ENCODE assay signal across 21 cellular contexts in the genomic region with DNA sequence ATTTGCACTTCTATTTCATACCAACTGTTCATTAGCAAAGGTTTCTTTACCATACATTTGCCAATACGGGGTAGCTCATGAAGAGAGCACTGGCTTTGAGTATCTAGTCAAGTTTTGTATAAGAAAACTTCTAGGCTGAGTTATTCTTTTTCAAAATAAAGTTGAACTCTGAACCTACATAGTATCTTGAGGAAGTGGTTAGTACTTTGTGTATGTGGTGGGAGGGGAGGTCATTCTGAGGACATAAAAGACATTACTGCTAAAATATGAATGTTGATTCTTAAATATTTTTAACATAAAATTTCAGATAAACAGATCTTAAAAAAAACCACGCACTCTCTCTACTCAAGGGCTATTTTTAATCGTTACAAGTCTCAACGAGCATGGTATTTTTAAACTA.
DNase-seq lines count a peak whose midpoint lies in the region; ATAC-seq, FAIRE-seq and TF ChIP-seq lines count a peak whose summit lies in the region.
"Had no signal": no experiment of that assay in that cellular context is flagged by ENCODE, and none has a peak within 500 bp of the region (broad histone marks: within the 10 kb centered on the region; RNA-seq: fewer than 3 reads in every experiment).

No MANE protein-coding gene starts in this region.

- TF ChIP-seq POLR2A in erythroblast (IDR thresholded peaks at IDR 0.05; ENCODE audit: low read length): no peak

- no peak overlapping the region for H3K9ac ChIP-seq in keratinocyte (ENCODE audit: control insufficient read depth, extremely low read depth, insufficient read depth, low read length)

- DNase-seq in SKM-1 treated with dmso at 0.1 percent for 144 hours (lab: John Stamatoyannopoulos, UW; ENCODE audit: unreplicated experiment): peak; percentile 5
- no peak for DNase-seq in SKM-1 (lab: John Stamatoyannopoulos, UW; ENCODE audit: unreplicated experiment)
- DNase-seq in brain microvascular endothelial cell: peak; percentile 81
- DNase-seq in keratinocyte (ENCODE audit: low read depth, low spot score): no peak
- DNase-seq in stimulated activated CD8-positive, alpha-beta memory T cell treated with anti-CD3 and anti-CD28 coated beads, Interleukin-4, amount 100 ng/mL, for 48 hours: no peak
- no peak for DNase-seq in activated effector memory CD4-positive, alpha-beta T cell treated with Interleukin-2 at 50 U/mL for 16 hours
- no peak for DNase-seq in erythroblast (lab: John Stamatoyannopoulos, UW)
- DNase-seq: activated CD4-positive, alpha-beta T cell treated with anti-CD3 and anti-CD28 coated beads, Interleukin-2, amount 10 ng/mL, durations not matched to agents 7 days and 5 days; activated CD8-positive, alpha-beta memory T cell treated with anti-CD3 and anti-CD28 coated beads, Interleukin-2, amount 50 U/mL, for 4 hours; activated naive CD8-positive, alpha-beta T cell treated with anti-CD3 and anti-CD28 coated beads, Interleukin-2, amount 50 U/mL, for 24 hours; H9; left cardiac atrium; NCI-H1417 treated with DMSO at 0.1 percent for 48 hours; NCI-H524 treated with DMSO at 0.1 percent for 48 hours; stimulated activated naive CD8-positive, alpha-beta T cell treated with anti-CD3 and anti-CD28 coated beads, Interleukin-15, amount 100 ng/mL, for 72 hours had no signal

- TF ChIP-seq CTCF in brain microvascular endothelial cell (IDR thresholded peaks at IDR 0.05; ENCODE audit: low read depth, low read length, missing control alignments): no peak
- TF ChIP-seq CTCF in keratinocyte (optimal IDR thresholded peaks at IDR 0.05 in 1 of 3, IDR thresholded peaks at IDR 0.05 in 1 of 3, conservative IDR thresholded peaks at IDR 0.05 in 1 of 3; ENCODE audit: extremely low read depth in 1 of 3, insufficient read depth in 2 of 3, low read length in 3 of 3): no peak

- H3K79me2 ChIP-seq in keratinocyte (ENCODE audit: control insufficient read depth, insufficient read depth, low read length): no peaks in the 10 kb centered on the region

- H3K4me1 ChIP-seq in keratinocyte (ENCODE audit: control insufficient read depth, extremely low read depth, insufficient read depth, low read length): no peaks in the 10 kb centered on the region
- H3K4me1 ChIP-seq: prostate gland had no signal

- dilution Hi-C loops in keratinocyte (cut with MboI; ENCODE audit: extremely low pct_ligation_motif_present, low sequenced_read_pairs): no loop called here

- no peak overlapping the region for H3K4me2 ChIP-seq in keratinocyte (ENCODE audit: control insufficient read depth, extremely low read depth, insufficient read depth, low read depth, low read length)

- H3K27ac ChIP-seq in brain microvascular endothelial cell (peak overlapping the region; percentile 98), keratinocyte (ENCODE audit: control insufficient read depth, insufficient read depth, low read length) (no peak overlapping the region)
- H3K27ac ChIP-seq: cardiac muscle cell, prostate gland, skin epidermis, VCaP had no signal

- H3K36me3 ChIP-seq in brain microvascular endothelial cell (replicated peaks) (no peaks in the 10 kb centered on the region), keratinocyte (ENCODE audit: control insufficient read depth in 2 of 2, extremely low read depth in 1 of 2, insufficient read depth in 2 of 2, low read length in 2 of 2) (no peaks in the 10 kb centered on the region)
- H3K36me3 ChIP-seq: cardiac muscle cell, prostate gland had no signal

- H3K9me1 ChIP-seq in keratinocyte (ENCODE audit: control insufficient read depth, extremely low read depth, insufficient read depth, low read length): no peaks in the 10 kb centered on the region

- H3K27me3 ChIP-seq in brain microvascular endothelial cell (replicated peaks): no peaks in the 10 kb centered on the region
- H3K27me3 ChIP-seq in keratinocyte (ENCODE audit: control insufficient read depth, extremely low read depth, insufficient read depth, low read length): no peaks in the 10 kb centered on the region
- H3K27me3 ChIP-seq: cardiac muscle cell had no signal

- H3K4me3 ChIP-seq in brain microvascular endothelial cell (ENCODE audit: low read depth, low read length) (no peak overlapping the region), keratinocyte (ENCODE audit: control insufficient read depth in 2 of 3, extremely low read depth in 1 of 3, insufficient read depth in 2 of 3, low read depth in 1 of 3, low read length in 3 of 3) (no peak overlapping the region)
- H3K4me3 ChIP-seq: cardiac muscle cell, prostate gland, skin epidermis had no signal

- in situ Hi-C loops in brain microvascular endothelial cell (cut with HindIII; ENCODE audit: low pct_ligation_motif_present, low sequenced_read_pairs): no loop called here

- H3K9me3 ChIP-seq in keratinocyte (ENCODE audit: control insufficient read depth, low read depth, low read length): no peaks in the 10 kb centered on the region
- H3K9me3 ChIP-seq: prostate gland had no signal

- no peak for FAIRE-seq in keratinocyte (lab: Jason Lieb, UNC)

- H2AFZ ChIP-seq in keratinocyte (ENCODE audit: control insufficient read depth, low read length): peak overlapping the region; percentile 44

- H4K20me1 ChIP-seq in keratinocyte (ENCODE audit: control insufficient read depth, extremely low read depth, insufficient read depth, low read length): no peaks in the 10 kb centered on the region

- ATAC-seq in HG03097 (IDR thresholded peaks at IDR 0.05; ENCODE audit: low FRiP score, unreplicated experiment): no peak
- ATAC-seq: activated naive CD8-positive, alpha-beta T cell treated with anti-CD3 and anti-CD28 coated beads, Interleukin-2, amount 50 U/mL, for 24 hours; Right ventricle myocardium inferior; stimulated activated naive CD8-positive, alpha-beta T cell treated with anti-CD3 and anti-CD28 coated beads, Interleukin-15, amount 100 ng/mL, for 72 hours had no signal

Comparison
In these comparisons a context has a peak if more than half of its experiments do, and no peak if none do; other contexts are left out.
1. DNase-seq: peak in SKM-1 treated with dmso at 0.1 percent for 144 hours (single experiment) and brain microvascular endothelial cell (single experiment); none in SKM-1 (single experiment), keratinocyte (single experiment), stimulated activated CD8-positive, alpha-beta memory T cell treated with anti-CD3 and anti-CD28 coated beads, Interleukin-4, amount 100 ng/mL, for 48 hours (single experiment), activated effector memory CD4-positive, alpha-beta T cell treated with Interleukin-2 at 50 U/mL for 16 hours (single experiment) and erythroblast (0 of 2).